ENCODE assay signal across 32 cellular contexts in genomic region chr9:130720762-130721161, GRCh38. TPM values are rescaled to one million over a fixed set of nuclear protein-coding genes. Genes with fewer than 3 reads are reported as not detected.
"Had no signal": no experiment of that assay in that cellular context is flagged by ENCODE, and none has a peak within 500 bp of the region (broad histone marks: within the 10 kb centered on the region; RNA-seq: fewer than 3 reads in every experiment).

No MANE protein-coding gene starts in this region.

- H3K27me3 ChIP-seq: heart right ventricle, hepatocyte, left lung, neural progenitor cell, neutrophil, sigmoid colon, spleen, tibial nerve, upper lobe of left lung, vagina had no signal

- H3K36me3 ChIP-seq: heart right ventricle, left lung, lower lobe of right lung, neural progenitor cell, neutrophil, sigmoid colon, tibial nerve, upper lobe of left lung, vagina had no signal

- H3K27me3 Mint-ChIP-seq: naive thymus-derived CD8-positive, alpha-beta T cell; stimulated activated memory B cell treated with anti-CD40 and anti-IgM and Interleukin-4, amounts not matched to agents 10 μg/mL and 1 μg/mL and 100 μg/mL, for 72 hours; stimulated activated naive CD8-positive, alpha-beta T cell treated with anti-CD3 and anti-CD28 coated beads, Interleukin-15, amount 100 ng/mL, for 72 hours had no signal

- H3K4me3 ChIP-seq: heart right ventricle, hepatocyte, left lung, lower lobe of right lung, neural progenitor cell, sigmoid colon, spleen, tibial nerve, upper lobe of left lung, vagina had no signal

- H3K9me3 Mint-ChIP-seq: naive thymus-derived CD8-positive, alpha-beta T cell; nephron; neural progenitor cell; stimulated activated memory B cell treated with anti-CD40 and anti-IgM and Interleukin-4, amounts not matched to agents 10 μg/mL and 1 μg/mL and 100 μg/mL, for 72 hours; stimulated activated naive CD8-positive, alpha-beta T cell treated with anti-CD3 and anti-CD28 coated beads, Interleukin-15, amount 100 ng/mL, for 72 hours had no signal

- H3K27ac Mint-ChIP-seq: nephron; stimulated activated memory B cell treated with anti-CD40 and anti-IgM and Interleukin-4, amounts not matched to agents 10 μg/mL and 1 μg/mL and 100 μg/mL, for 72 hours; stimulated activated naive CD8-positive, alpha-beta T cell treated with anti-CD3 and anti-CD28 coated beads, Interleukin-15, amount 100 ng/mL, for 72 hours had no signal

- H3K4me1 ChIP-seq: neural progenitor cell, parathyroid adenoma had no signal

- ATAC-seq: heart right ventricle; left cardiac atrium; left lung; lower lobe of right lung; naive thymus-derived CD8-positive, alpha-beta T cell; right cardiac atrium; stimulated activated memory B cell treated with anti-CD40 and anti-IgM and Interleukin-4, amounts not matched to agents 10 μg/mL and 1 μg/mL and 100 μg/mL, for 72 hours; stimulated activated naive CD8-positive, alpha-beta T cell treated with anti-CD3 and anti-CD28 coated beads, Interleukin-15, amount 100 ng/mL, for 72 hours had no signal

- DNase-seq: heart right ventricle; islet precursor cell; left cardiac atrium; left lung; lower lobe of right lung; mammary epithelial cell; mesenchymal stem cell; naive thymus-derived CD8-positive, alpha-beta T cell; occipital lobe; right cardiac atrium; sigmoid colon; small intestine; spleen; stimulated activated CD4-positive, alpha-beta T cell treated with anti-CD3 and anti-CD28 coated beads, Interleukin-4, amount 100 ng/mL, for 24 hours; stimulated activated naive CD4-positive, alpha-beta T cell treated with Interleukin-2 at 50 U/mL for 16 hours; stimulated activated naive CD8-positive, alpha-beta T cell treated with anti-CD3 and anti-CD28 coated beads, Interleukin-15, amount 100 ng/mL, for 72 hours; substantia nigra; upper lobe of left lung had no signal

- H3K27ac ChIP-seq: heart right ventricle, hepatocyte, left lung, lower lobe of right lung, neural progenitor cell, neutrophil, parathyroid adenoma, sigmoid colon, spleen, tibial nerve, upper lobe of left lung, vagina had no signal

- H3K9me3 ChIP-seq: heart right ventricle, left lung, lower lobe of right lung, neutrophil, sigmoid colon, spleen, tibial nerve, upper lobe of left lung, vagina had no signal

- H3K4me3 Mint-ChIP-seq: naive thymus-derived CD8-positive, alpha-beta T cell; nephron; neural progenitor cell; stimulated activated memory B cell treated with anti-CD40 and anti-IgM and Interleukin-4, amounts not matched to agents 10 μg/mL and 1 μg/mL and 100 μg/mL, for 72 hours; stimulated activated naive CD8-positive, alpha-beta T cell treated with anti-CD3 and anti-CD28 coated beads, Interleukin-15, amount 100 ng/mL, for 72 hours had no signal

RNA-seq across cellular contexts. Expression of gene PRDM12, which starts 56.4 kb away (rescaled TPM):
- total RNA-seq: heart right ventricle, hepatocyte, left cardiac atrium, left lung, liver, lower lobe of right lung, mammary epithelial cell, occipital lobe, osteocyte, posterior vena cava, renal cortical epithelial cell, right cardiac atrium, sigmoid colon, spleen, temporal lobe, tibial nerve, urinary bladder, vagina had no signal
